19 cellular contexts compared by ENCODE assay signal in the genomic region with DNA sequence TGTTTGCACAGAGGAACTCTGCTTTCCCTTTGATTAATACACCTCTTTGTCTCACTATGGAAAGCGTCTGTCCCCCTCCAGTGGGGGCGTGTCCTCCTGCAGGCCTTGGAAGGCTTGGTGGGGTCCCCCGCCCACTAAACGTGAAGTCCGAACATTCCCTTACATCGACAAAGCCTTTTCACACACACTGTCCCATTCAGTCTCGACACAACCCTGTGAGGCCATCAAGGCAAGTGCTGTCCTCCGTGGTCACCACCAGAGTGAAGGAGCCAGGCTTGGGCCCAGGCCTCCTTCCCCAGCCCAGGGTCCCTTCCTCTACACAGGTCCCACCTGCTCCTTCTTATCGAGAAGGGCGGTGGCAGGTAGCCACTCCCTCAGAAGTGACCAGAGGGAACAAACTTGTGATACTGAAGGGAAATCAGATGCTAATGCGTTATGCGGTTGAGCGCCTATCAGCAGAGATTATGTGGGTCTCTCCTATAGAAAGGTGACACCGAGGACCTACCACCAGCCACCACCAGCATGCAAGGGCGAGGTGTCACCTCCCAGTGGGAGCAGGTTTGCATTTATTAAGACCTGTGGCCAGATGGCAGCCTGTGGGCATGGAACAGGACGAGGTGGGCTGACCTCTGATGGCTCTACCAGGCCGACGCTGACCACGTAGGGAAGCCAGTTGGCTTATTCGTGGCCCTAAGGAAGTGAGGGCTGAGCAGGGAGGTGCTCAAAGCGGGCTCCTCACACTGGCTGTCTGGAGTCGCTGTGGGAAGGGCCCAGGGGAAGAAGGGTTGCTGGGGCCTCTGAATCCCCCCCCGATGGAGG. TPM values are rescaled to one million over a fixed set of nuclear protein-coding genes. Genes with fewer than 3 reads are reported as not detected.
A peak's percentile ranks its signal among the peaks of the same experiment; 100 is the strongest.
DNase-seq lines count a peak whose midpoint lies in the region; ATAC-seq and TF ChIP-seq lines count a peak whose summit lies in the region.
"Had no signal": no experiment of that assay in that cellular context is flagged by ENCODE, and none has a peak within 500 bp of the region (broad histone marks: within the 10 kb centered on the region; RNA-seq: fewer than 3 reads in every experiment).

No MANE protein-coding gene starts in this region.

- no peak for DNase-seq in CD4-positive, CD25-positive, alpha-beta regulatory T cell
- DNase-seq in chondrocyte (ENCODE audit: low spot score) (peak; percentile 67), osteoblast (ENCODE audit: insufficient read length, low spot score, missing footprints) (peak; percentile 62), mucosa of descending colon (no peak), gastrocnemius medialis (no peak)
- DNase-seq: DMS 273 treated with DMSO at 0.1 percent for 48 hours; glutamatergic neuron; NCI-H1694 treated with DMSO at 0.1 percent for 48 hours; NCI-H226; NK-92 treated with Interleukin-12 subunit alpha and Interleukin-12 subunit beta, amount 100 ng/mL, for 24 hours; SW 1271; WERI-Rb-1 had no signal

- H3K27ac ChIP-seq in CD4-positive, CD25-positive, alpha-beta regulatory T cell (ENCODE audit: insufficient read depth, low read length, poor library complexity, severe bottlenecking) = no peak overlapping the region
- H3K27ac ChIP-seq in KOPT-K1 (ENCODE audit: low read depth, low read length, poor library complexity, severe bottlenecking) (peak overlapping the region; percentile 99), osteoblast (ENCODE audit: low read depth, low read length) (no peak overlapping the region), gastrocnemius medialis (no peak overlapping the region)
- H3K27ac ChIP-seq: esophagus muscularis mucosa, prostate gland, RWPE1, WERI-Rb-1 had no signal

- intact Hi-C loops in mucosa of descending colon (cut with DNase I, micrococcal nuclease) = no loop called here
- intact Hi-C loops in gastrocnemius medialis (cut with DNase I; ENCODE audit: low total_unique reads) = no loop called here

- peaks cover 27% of the 10 kb centered on the region for H3K36me3 ChIP-seq in CD4-positive, CD25-positive, alpha-beta regulatory T cell (ENCODE audit: control insufficient read depth, insufficient read depth, low read length)
- H3K36me3 ChIP-seq in KOPT-K1 (ENCODE audit: insufficient read depth, low read length) (peaks cover 97% of the 10 kb centered on the region), osteoblast (ENCODE audit: insufficient read depth, low read length) (no peaks in the 10 kb centered on the region), mucosa of descending colon (ENCODE audit: low read depth) (no peaks in the 10 kb centered on the region), gastrocnemius medialis (no peaks in the 10 kb centered on the region)
- H3K36me3 ChIP-seq: prostate gland, WERI-Rb-1 had no signal

- no peaks in the 10 kb centered on the region for H3K9me3 Mint-ChIP-seq in CD4-positive, CD25-positive, alpha-beta regulatory T cell
- no peaks in the 10 kb centered on the region for H3K9me3 Mint-ChIP-seq in chondrocyte (ENCODE audit: low read depth)
- H3K9me3 Mint-ChIP-seq: activated T-helper 2 cell treated with anti-CD3 and anti-CD28 coated beads, Interferon-gamma antibody, Interleukin-2, Interleukin-4, amounts not matched to agents 10 μg/mL and 5 μg/mL and 100 μg/mL, durations not matched to agents 14 hours and 24 hours and 36 hours had no signal

- peak overlapping the region in 3 of 4 donors; percentile 48 to 94 (median 73) for H3K4me3 Mint-ChIP-seq in CD4-positive, CD25-positive, alpha-beta regulatory T cell
- H3K4me3 Mint-ChIP-seq in chondrocyte (ENCODE audit: unreplicated experiment) = no peak overlapping the region

- H3K4me1 ChIP-seq in CD4-positive, CD25-positive, alpha-beta regulatory T cell (ENCODE audit: control insufficient read depth, insufficient read depth, low read length, poor library complexity, severe bottlenecking) = peaks cover 82% of the 10 kb centered on the region
- H3K4me1 ChIP-seq in osteoblast (ENCODE audit: insufficient read depth, low read length) (peaks cover 12% of the 10 kb centered on the region), mucosa of descending colon (ENCODE audit: low read depth) (no peaks in the 10 kb centered on the region), gastrocnemius medialis (no peaks in the 10 kb centered on the region)
- H3K4me1 ChIP-seq: prostate gland had no signal

- no peaks in the 10 kb centered on the region for H4K20me1 ChIP-seq in osteoblast (ENCODE audit: insufficient read depth, low read length)

- in situ Hi-C loops in gastrocnemius medialis (cut with MboI; ENCODE audit: low sequenced_read_pairs in 4 of 4) = no loop called here

- TF ChIP-seq POLR2A in gastrocnemius medialis (IDR thresholded peaks at IDR 0.05) = no peak

- H3K9me3 ChIP-seq in CD4-positive, CD25-positive, alpha-beta regulatory T cell (ENCODE audit: control insufficient read depth in 2 of 2, low read length in 2 of 2) = no peaks in the 10 kb centered on the region
- no peaks in the 10 kb centered on the region for H3K9me3 ChIP-seq in KOPT-K1 (ENCODE audit: insufficient read depth, low read length, poor library complexity, severe bottlenecking)
- no peaks in the 10 kb centered on the region for H3K9me3 ChIP-seq in osteoblast (ENCODE audit: low read depth, low read length)
- no peaks in the 10 kb centered on the region for H3K9me3 ChIP-seq in mucosa of descending colon
- no peaks in the 10 kb centered on the region for H3K9me3 ChIP-seq in gastrocnemius medialis
- H3K9me3 ChIP-seq: esophagus muscularis mucosa, prostate gland had no signal

- H3K4me2 ChIP-seq in osteoblast (ENCODE audit: insufficient read depth, low read length) = no peak overlapping the region

- peaks cover 27 to 92% (median 60%) of the 10 kb centered on the region in 4 donors for H3K4me1 Mint-ChIP-seq in CD4-positive, CD25-positive, alpha-beta regulatory T cell
- peaks cover 11% of the 10 kb centered on the region for H3K4me1 Mint-ChIP-seq in chondrocyte (ENCODE audit: low read depth)

- no peaks in the 10 kb centered on the region for H3K79me2 ChIP-seq in osteoblast (ENCODE audit: insufficient read depth, low read length)

- no peak overlapping the region for H2AFZ ChIP-seq in osteoblast (ENCODE audit: low read length)

- TF ChIP-seq CTCF in chondrocyte (IDR thresholded peaks at IDR 0.05) (no peak), osteoblast (IDR thresholded peaks at IDR 0.05; ENCODE audit: extremely low read depth, low read depth, low read length) (no peak), mucosa of descending colon (IDR thresholded peaks at IDR 0.05) (no peak), gastrocnemius medialis (IDR thresholded peaks at IDR 0.05 in 4 of 5, conservative IDR thresholded peaks at IDR 0.05 in 1 of 5) (no peak)

- no peaks in the 10 kb centered on the region for H3K27me3 ChIP-seq in CD4-positive, CD25-positive, alpha-beta regulatory T cell (ENCODE audit: control insufficient read depth, insufficient read depth, low read length)
- H3K27me3 ChIP-seq in osteoblast (ENCODE audit: insufficient read depth, low read length) (no peaks in the 10 kb centered on the region), gastrocnemius medialis (no peaks in the 10 kb centered on the region)
- H3K27me3 ChIP-seq: esophagus muscularis mucosa had no signal

- no peaks in the 10 kb centered on the region for H3K27me3 Mint-ChIP-seq in CD4-positive, CD25-positive, alpha-beta regulatory T cell
- H3K27me3 Mint-ChIP-seq in chondrocyte (ENCODE audit: low read depth) = peaks cover 16% of the 10 kb centered on the region

- H3K36me3 Mint-ChIP-seq in CD4-positive, CD25-positive, alpha-beta regulatory T cell = peaks cover 18% of the 10 kb centered on the region
- H3K36me3 Mint-ChIP-seq in chondrocyte (ENCODE audit: low read depth) = no peaks in the 10 kb centered on the region

- no peak overlapping the region for H3K4me3 ChIP-seq in CD4-positive, CD25-positive, alpha-beta regulatory T cell (ENCODE audit: low read depth, low read length)
- H3K4me3 ChIP-seq in osteoblast (ENCODE audit: insufficient read depth, low read length) (no peak overlapping the region), mucosa of descending colon (no peak overlapping the region), gastrocnemius medialis (no peak overlapping the region)
- H3K4me3 ChIP-seq: esophagus muscularis mucosa, prostate gland had no signal

- ATAC-seq in CD4-positive, CD25-positive, alpha-beta regulatory T cell (ENCODE audit: low read depth in 2 of 2) = no peak
- no peak for ATAC-seq in HG03135 (IDR thresholded peaks at IDR 0.05; ENCODE audit: unreplicated experiment)
- no peak for ATAC-seq in mucosa of descending colon
- no peak for ATAC-seq in gastrocnemius medialis

- peak overlapping the region; percentile 51 to 93 (median 85) for H3K27ac Mint-ChIP-seq in CD4-positive, CD25-positive, alpha-beta regulatory T cell
- H3K27ac Mint-ChIP-seq in chondrocyte (ENCODE audit: unreplicated experiment) = no peak overlapping the region
- H3K27ac Mint-ChIP-seq: activated T-helper 2 cell treated with anti-CD3 and anti-CD28 coated beads, Interferon-gamma antibody, Interleukin-2, Interleukin-4, amounts not matched to agents 10 μg/mL and 5 μg/mL and 100 μg/mL, durations not matched to agents 14 hours and 24 hours and 36 hours had no signal

RNA-seq across cellular contexts. Expression of a gene that starts 6.6 kb away (rescaled TPM):
- 18.3 TPM for total RNA-seq in CD4-positive, CD25-positive, alpha-beta regulatory T cell
- 1 to 10 TPM; 2.5 to 7.1 (median 4.0) TPM for polyA plus RNA-seq in CD4-positive, CD25-positive, alpha-beta regulatory T cell
- 0.38 to 0.50 TPM in 2 of 3 replicates, not detected in the other for total RNA-seq in chondrocyte
- total RNA-seq in osteoblast = 0.72 and 1.2 TPM in 2 replicates
- total RNA-seq in mucosa of descending colon = 1 to 10 TPM; 1.1 to 6.0 (median 5.4) TPM
- 1 to 10 TPM in 2 of 4 donors, under 1 TPM in 2; 0.31 to 1.7 (median 0.96) TPM for total RNA-seq in gastrocnemius medialis
- total RNA-seq: MCF 10A had no signal

Comparison
In these comparisons a context has a peak if more than half of its experiments do, and no peak if none do; other contexts are left out.
1. DNase-seq: peak in chondrocyte (single experiment) and osteoblast (single experiment); none in CD4-positive, CD25-positive, alpha-beta regulatory T cell (0 of 3), mucosa of descending colon (0 of 3) and gastrocnemius medialis (0 of 2).